ENCODE assay signal across 1 cellular context in the genomic region with DNA sequence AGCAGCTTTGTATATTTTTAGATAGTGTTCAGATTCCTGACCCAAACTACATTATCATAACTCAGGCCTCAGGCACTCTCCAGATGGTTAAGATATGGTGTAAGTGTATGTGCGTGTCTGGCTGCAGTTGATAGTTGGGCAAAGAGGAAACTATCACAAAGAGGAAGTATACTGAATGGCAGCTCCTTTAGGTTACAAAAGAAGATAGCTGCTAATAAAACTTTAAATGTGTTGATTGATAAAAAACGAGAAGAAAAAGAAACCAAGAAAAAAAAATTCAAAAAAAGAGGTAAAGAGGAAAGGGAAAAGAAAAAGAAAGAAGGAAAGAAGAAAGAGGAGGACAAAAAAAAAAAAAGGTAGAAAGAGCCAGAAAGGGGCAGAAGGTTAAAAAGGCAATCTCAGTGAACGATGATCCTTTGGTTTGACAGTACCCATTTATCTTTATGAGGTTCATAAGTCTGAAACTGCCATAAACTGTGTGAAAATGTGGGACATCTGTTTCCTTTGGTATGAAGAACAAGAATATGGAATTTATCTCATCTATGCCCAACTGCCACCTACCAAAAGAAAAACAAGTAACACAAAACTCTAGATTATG.
TF ChIP-seq lines count a peak whose summit lies in the region.

No MANE protein-coding gene starts in this region.

TF ChIP-seq in K562, 482 proteins besides CTCF, POLR2A, EP300 and RAD21 (continued from another document and continues in another):
- TF ChIP-seq, protein P1, sequence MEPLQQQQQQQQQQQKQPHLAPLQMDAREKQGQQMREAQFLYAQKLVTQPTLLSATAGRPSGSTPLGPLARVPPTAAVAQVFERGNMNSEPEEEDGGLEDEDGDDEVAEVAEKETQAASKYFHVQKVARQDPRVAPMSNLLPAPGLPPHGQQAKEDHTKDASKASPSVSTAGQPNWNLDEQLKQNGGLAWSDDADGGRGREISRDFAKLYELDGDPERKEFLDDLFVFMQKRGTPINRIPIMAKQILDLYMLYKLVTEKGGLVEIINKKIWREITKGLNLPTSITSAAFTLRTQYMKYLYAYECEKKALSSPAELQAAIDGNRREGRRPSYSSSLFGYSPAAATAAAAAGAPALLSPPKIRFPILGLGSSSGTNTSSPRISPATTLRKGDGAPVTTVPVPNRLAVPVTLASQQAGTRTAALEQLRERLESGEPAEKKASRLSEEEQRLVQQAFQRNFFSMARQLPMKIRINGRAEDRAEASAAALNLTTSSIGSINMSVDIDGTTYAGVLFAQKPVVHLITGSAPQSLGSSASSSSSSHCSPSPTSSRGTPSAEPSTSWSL (CRISPR knock-in tag; IDR thresholded peaks at IDR 0.05; ENCODE audit: borderline replicate concordance) = no peak
- TF ChIP-seq HMGN3 (IDR thresholded peaks at IDR 0.05; ENCODE audit: borderline replicate concordance, extremely low read depth, insufficient read length, low read depth, low read length) (peak; percentile 32), ELK3 (CRISPR knock-in tag; IDR thresholded peaks at IDR 0.05) (0 out of 2 replicates have a peak, but pooled peaks have one; percentile 49), ARID2 (IDR thresholded peaks at IDR 0.05) (0 out of 2 replicates have a peak, but pooled peaks have one; percentile 47), JUND (IDR thresholded peaks at IDR 0.05; ENCODE audit: borderline replicate concordance, low read depth, low read length) (peak; percentile 61), JUND (tag; IDR thresholded peaks at IDR 0.05; ENCODE audit: borderline replicate concordance, low read depth, low read length) (peak; percentile 64; the same call in 1 of the 3 replicates), ZFX (CRISPR knock-in tag; IDR thresholded peaks at IDR 0.05) (no peak), ZNF79 (CRISPR knock-in tag; IDR thresholded peaks at IDR 0.05; ENCODE audit: low read depth) (no peak), KLF10 (CRISPR knock-in tag; IDR thresholded peaks at IDR 0.05) (no peak), ARID1B (IDR thresholded peaks at IDR 0.05) (peak; percentile 97), PHF8 (IDR thresholded peaks at IDR 0.05; ENCODE audit: borderline replicate concordance, low read length) (no peak), ZNF133 (CRISPR knock-in tag; IDR thresholded peaks at IDR 0.05) (no peak), TCF7 (IDR thresholded peaks at IDR 0.05; ENCODE audit: borderline replicate concordance) (no peak), LARP7 (IDR thresholded peaks at IDR 0.05) (peak; percentile 82), SMARCE1 (IDR thresholded peaks at IDR 0.05) (peak; percentile 98), HDAC2 (IDR thresholded peaks at IDR 0.05) (peak; percentile 95), MYC (IDR thresholded peaks at IDR 0.05; ENCODE audit: low read depth, low read length) (no peak), MYC (CRISPR knock-in tag; IDR thresholded peaks at IDR 0.05; ENCODE audit: borderline replicate concordance, low read depth) (no peak), ZNF41 (CRISPR knock-in tag; conservative IDR thresholded peaks at IDR 0.05) (peak; percentile 70; the same call in 1 of the 2 replicates), ZNF75A (CRISPR knock-in tag; IDR thresholded peaks at IDR 0.05) (peak; percentile 88), RBM14 (IDR thresholded peaks at IDR 0.05; ENCODE audit: borderline replicate concordance, insufficient read depth, low read depth, low read length) (no peak), ZNF316 (IDR thresholded peaks at IDR 0.05) (peak; percentile 13; the same call in 1 of the 2 replicates), HDAC3 (IDR thresholded peaks at IDR 0.05; ENCODE audit: borderline replicate concordance, partially characterized antibody) (peak; percentile 81), NFATC3 (IDR thresholded peaks at IDR 0.05) (no peak), ZNF639 (CRISPR knock-in tag; conservative IDR thresholded peaks at IDR 0.05 in 1 of 2, IDR thresholded peaks at IDR 0.05 in 1 of 2) (peak in 1 of 2 experiments; percentile 79; a peak in 2 of 4 replicates), TRIM24 (IDR thresholded peaks at IDR 0.05) (peak; percentile 83 to 86), KDM1A (IDR thresholded peaks at IDR 0.05) (peak; percentile 93 to 94), ATF4 (CRISPR knock-in tag; IDR thresholded peaks at IDR 0.05) (peak; percentile 66; the same call in 1 of the 2 replicates), MAFK (IDR thresholded peaks at IDR 0.05; ENCODE audit: low read length) (no peak), MCM3 (IDR thresholded peaks at IDR 0.05) (no peak), ZBTB43 (CRISPR knock-in tag; IDR thresholded peaks at IDR 0.05) (no peak), ZNF57 (CRISPR knock-in tag; IDR thresholded peaks at IDR 0.05) (no peak), SMAD2 (IDR thresholded peaks at IDR 0.05; ENCODE audit: low read depth, low read length) (no peak), NCOA1 (IDR thresholded peaks at IDR 0.05; ENCODE audit: low read depth) (peak; percentile 43; the same call in 1 of the 2 replicates), TCF3 (CRISPR knock-in tag; IDR thresholded peaks at IDR 0.05) (peak; percentile 96), TBL1XR1 (IDR thresholded peaks at IDR 0.05; ENCODE audit: low read length in 2 of 2) (peak; percentile 66 to 90; a peak in 3 of 4 replicates), NKRF (IDR thresholded peaks at IDR 0.05; ENCODE audit: borderline replicate concordance) (peak; percentile 65; the same call in 1 of the 2 replicates), ZBTB49 (CRISPR knock-in tag; IDR thresholded peaks at IDR 0.05; ENCODE audit: borderline replicate concordance) (no peak), DMBX1 (CRISPR knock-in tag; IDR thresholded peaks at IDR 0.05; ENCODE audit: borderline replicate concordance) (peak; percentile 82), CC2D1A (IDR thresholded peaks at IDR 0.05) (peak; percentile 89), ZNF445 (CRISPR knock-in tag; IDR thresholded peaks at IDR 0.05; ENCODE audit: low read depth) (no peak), THRAP3 (IDR thresholded peaks at IDR 0.05; ENCODE audit: borderline replicate concordance) (peak; percentile 55; the same call in 1 of the 2 replicates), ZBTB17 (CRISPR knock-in tag; IDR thresholded peaks at IDR 0.05) (0 out of 2 replicates have a peak, but pooled peaks have one; percentile 33), CREBBP (IDR thresholded peaks at IDR 0.05; ENCODE audit: low read depth, low read length) (no peak), TARDBP (IDR thresholded peaks at IDR 0.05) (no peak; the same call in 1 of the 2 replicates)
- TF ChIP-seq, protein P2, sequence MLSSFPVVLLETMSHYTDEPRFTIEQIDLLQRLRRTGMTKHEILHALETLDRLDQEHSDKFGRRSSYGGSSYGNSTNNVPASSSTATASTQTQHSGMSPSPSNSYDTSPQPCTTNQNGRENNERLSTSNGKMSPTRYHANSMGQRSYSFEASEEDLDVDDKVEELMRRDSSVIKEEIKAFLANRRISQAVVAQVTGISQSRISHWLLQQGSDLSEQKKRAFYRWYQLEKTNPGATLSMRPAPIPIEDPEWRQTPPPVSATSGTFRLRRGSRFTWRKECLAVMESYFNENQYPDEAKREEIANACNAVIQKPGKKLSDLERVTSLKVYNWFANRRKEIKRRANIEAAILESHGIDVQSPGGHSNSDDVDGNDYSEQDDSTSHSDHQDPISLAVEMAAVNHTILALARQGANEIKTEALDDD (IDR thresholded peaks at IDR 0.05) = peak; percentile 94
- TF ChIP-seq, protein P3, sequence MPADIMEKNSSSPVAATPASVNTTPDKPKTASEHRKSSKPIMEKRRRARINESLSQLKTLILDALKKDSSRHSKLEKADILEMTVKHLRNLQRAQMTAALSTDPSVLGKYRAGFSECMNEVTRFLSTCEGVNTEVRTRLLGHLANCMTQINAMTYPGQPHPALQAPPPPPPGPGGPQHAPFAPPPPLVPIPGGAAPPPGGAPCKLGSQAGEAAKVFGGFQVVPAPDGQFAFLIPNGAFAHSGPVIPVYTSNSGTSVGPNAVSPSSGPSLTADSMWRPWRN (IDR thresholded peaks at IDR 0.05; ENCODE audit: low read depth) = peak; percentile 90
- TF ChIP-seq, protein P4, sequence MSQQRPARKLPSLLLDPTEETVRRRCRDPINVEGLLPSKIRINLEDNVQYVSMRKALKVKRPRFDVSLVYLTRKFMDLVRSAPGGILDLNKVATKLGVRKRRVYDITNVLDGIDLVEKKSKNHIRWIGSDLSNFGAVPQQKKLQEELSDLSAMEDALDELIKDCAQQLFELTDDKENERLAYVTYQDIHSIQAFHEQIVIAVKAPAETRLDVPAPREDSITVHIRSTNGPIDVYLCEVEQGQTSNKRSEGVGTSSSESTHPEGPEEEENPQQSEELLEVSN (IDR thresholded peaks at IDR 0.05; ENCODE audit: borderline replicate concordance in 1 of 2, extremely low read depth in 1 of 2, insufficient read depth in 1 of 2, insufficient read length in 1 of 2, low read depth in 1 of 2, low read length in 1 of 2, poor library complexity in 1 of 2, severe bottlenecking in 1 of 2) = no peak
